In the genomic region with DNA sequence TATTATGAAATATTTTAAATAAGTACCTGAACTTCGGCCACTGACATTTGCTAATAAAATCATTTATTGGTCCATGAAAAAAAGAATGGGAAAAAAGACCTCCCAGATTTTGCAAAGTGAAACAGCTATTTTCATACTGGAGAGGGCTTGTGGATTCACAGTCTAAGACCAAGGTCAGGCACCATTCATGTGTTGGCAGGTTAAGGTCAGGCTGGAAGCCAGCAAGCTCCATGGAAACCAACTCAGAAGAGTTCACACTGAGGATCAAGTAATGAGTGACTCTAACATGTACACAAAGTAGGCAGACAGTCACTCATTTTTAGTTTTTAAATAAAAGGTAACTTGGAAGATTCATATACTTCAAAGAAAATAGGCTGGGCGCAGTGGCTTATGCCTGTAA, we compare ENCODE assay signal across 13 cellular contexts. TPM values are rescaled to one million over a fixed set of nuclear protein-coding genes. Genes with fewer than 3 reads are reported as not detected.
DNase-seq lines count a peak whose midpoint lies in the region; ATAC-seq and TF ChIP-seq lines count a peak whose summit lies in the region.
"Had no signal": no experiment of that assay in that cellular context is flagged by ENCODE, and none has a peak within 500 bp of the region (broad histone marks: within the 10 kb centered on the region; RNA-seq: fewer than 3 reads in every experiment).

No MANE protein-coding gene starts in this region.

- DNase-seq in CD14-positive monocyte (ENCODE audit: low spot score) (no peak), G401 (ENCODE audit: low spot score) (peak; percentile 19), MM.1S (no peak), NCI-H226 (no peak), GM13977 (ENCODE audit: low spot score) (no peak)
- no peak for DNase-seq in naive thymus-derived CD8-positive, alpha-beta T cell
- DNase-seq: amniotic stem cell; dorsolateral prefrontal cortex; HCEC 1CT; NCI-H1417 treated with DMSO at 0.1 percent for 48 hours; sigmoid colon; stimulated activated naive CD4-positive, alpha-beta T cell treated with Interleukin-2 at 50 U/mL for 16 hours had no signal

- H3K9me3 ChIP-seq in MM.1S (replicated peaks; ENCODE audit: insufficient read depth, low read length): no peaks in the 10 kb centered on the region
- H3K9me3 ChIP-seq: sigmoid colon had no signal

- POLR2A ChIA-PET in naive thymus-derived CD8-positive, alpha-beta T cell (lab: Charles Lee): interaction anchor here (0.8 kb wide), 1 partner anchor 179 kb away, joined by 3 read pairs; no protein-coding TSS in a partner anchor

- ATAC-seq in naive thymus-derived CD8-positive, alpha-beta T cell: no peak

- H3K36me3 Mint-ChIP-seq in CD14-positive monocyte (peaks cover 50 to 65% of the 10 kb centered on the region in 2 donors), brain (peaks cover 65% of the 10 kb centered on the region)
- peaks cover 12 to 65% (median 26%) of the 10 kb centered on the region in 3 donors for H3K36me3 Mint-ChIP-seq in naive thymus-derived CD8-positive, alpha-beta T cell

- no peak overlapping the region for H3K27ac ChIP-seq in MM.1S (ENCODE audit: low read length)
- H3K27ac ChIP-seq: sigmoid colon had no signal

- peaks cover 15% of the 10 kb centered on the region for H4K20me1 ChIP-seq in MM.1S (ENCODE audit: insufficient read depth, low read length)

- H3K9me3 Mint-ChIP-seq in CD14-positive monocyte (peaks cover 0 to 2% (median 0%) of the 10 kb centered on the region in 7 donors), brain (no peaks in the 10 kb centered on the region)
- no peaks in the 10 kb centered on the region for H3K9me3 Mint-ChIP-seq in naive thymus-derived CD8-positive, alpha-beta T cell

- in situ Hi-C loops in G401 (cut with HindIII; ENCODE audit: low sequenced_read_pairs): no loop called here
- in situ Hi-C loops in GM13977 (cut with MboI; ENCODE audit: low pct_unique_long_range_greater_than_20kb, low sequenced_read_pairs, unreplicated experiment): no loop called here

- peaks cover 10% of the 10 kb centered on the region for H3F3A ChIP-seq in MM.1S (ENCODE audit: insufficient read depth, low read length)

- no peaks in the 10 kb centered on the region for H3K27me3 ChIP-seq in MM.1S (replicated peaks; ENCODE audit: insufficient read depth, low read length)
- H3K27me3 ChIP-seq: dorsolateral prefrontal cortex, sigmoid colon had no signal

- H3K27ac Mint-ChIP-seq in CD14-positive monocyte (peak overlapping the region in 5 of 7 donors; percentile 7 to 64 (median 60)), brain (peak overlapping the region in 3 of 5 experiments; percentile 21 to 70 (median 58))
- peak overlapping the region in 4 of 10 donors; percentile 19 to 65 (median 40) for H3K27ac Mint-ChIP-seq in naive thymus-derived CD8-positive, alpha-beta T cell

- H3K9me2 ChIP-seq in MM.1S (replicated peaks; ENCODE audit: insufficient read depth, low read length): no peaks in the 10 kb centered on the region

- H3K4me1 Mint-ChIP-seq in CD14-positive monocyte (peaks cover 25% of the 10 kb centered on the region), brain (peaks cover 54% of the 10 kb centered on the region)
- peaks cover 20 to 68% (median 58%) of the 10 kb centered on the region in 4 donors for H3K4me1 Mint-ChIP-seq in naive thymus-derived CD8-positive, alpha-beta T cell

- intact Hi-C loops in CD14-positive monocyte (cut with micrococcal nuclease): loop anchor here (5.0 to 10.0 kb wide), 5 partner anchors 47 to 495 kb away; a partner anchor contains a TSS

- H3K36me3 ChIP-seq in MM.1S (replicated peaks; ENCODE audit: insufficient read depth, low read length): peaks cover 9% of the 10 kb centered on the region; the same call in 1 of the 2 replicates

- no peak overlapping the region for H3K4me2 ChIP-seq in MM.1S (ENCODE audit: low read depth, low read length)

- H3K79me2 ChIP-seq in MM.1S (ENCODE audit: low read length): peaks cover 80% of the 10 kb centered on the region

- H3K27me3 Mint-ChIP-seq in CD14-positive monocyte (ENCODE audit: low read depth in 3 of 3): no peaks in the 10 kb centered on the region
- no peaks in the 10 kb centered on the region for H3K27me3 Mint-ChIP-seq in brain
- no peaks in the 10 kb centered on the region for H3K27me3 Mint-ChIP-seq in naive thymus-derived CD8-positive, alpha-beta T cell

- H3K4me3 ChIP-seq in MM.1S (ENCODE audit: low read length): no peak overlapping the region
- H3K4me3 ChIP-seq: sigmoid colon had no signal

- H3K4me1 ChIP-seq in MM.1S (ENCODE audit: low read length): peaks cover 16% of the 10 kb centered on the region

- H3K9ac ChIP-seq in MM.1S (ENCODE audit: low read length): no peak overlapping the region

- H2AFZ ChIP-seq in MM.1S (ENCODE audit: low read length): no peak overlapping the region

- TF ChIP-seq CTCF in CD14-positive monocyte (IDR thresholded peaks at IDR 0.05): no peak
- no peak for TF ChIP-seq CTCF in brain (conservative IDR thresholded peaks at IDR 0.05)
- TF ChIP-seq CTCF in MM.1S (IDR thresholded peaks at IDR 0.05; ENCODE audit: low read length): no peak
- no peak for TF ChIP-seq CTCF in GM13977 (IDR thresholded peaks at IDR 0.05; ENCODE audit: extremely low read depth, insufficient read depth, missing control alignments)

- no peak overlapping the region for H3K4me3 Mint-ChIP-seq in CD14-positive monocyte
- H3K4me3 Mint-ChIP-seq in brain: peak overlapping the region; percentile 48 to 80 (median 73)
- peak overlapping the region in 7 of 10 donors; percentile 3 to 88 (median 39) for H3K4me3 Mint-ChIP-seq in naive thymus-derived CD8-positive, alpha-beta T cell

RNA-seq across cellular contexts. Expression of a gene that starts 3.4 kb away (rescaled TPM):
- polyA plus RNA-seq in CD14-positive monocyte (10 to 100 TPM; 62.9 to 63.4 TPM), brain (ENCODE audit: insufficient read depth, low read depth, low replicate concordance) (41.6 TPM)
- 90.5 and 128 TPM in 2 replicates for total RNA-seq in G401 (2014; rRNA removed; shearing (Covaris generic))
- 10 to 100 TPM; 77.1 to 83.0 TPM for total RNA-seq in naive thymus-derived CD8-positive, alpha-beta T cell
- polyA plus RNA-seq in naive thymus-derived CD8-positive, alpha-beta T cell: 10 to 100 TPM; 62.5 to 83.7 (median 62.8) TPM

Comparison
In these comparisons a context has a peak if more than half of its experiments do, and no peak if none do; other contexts are left out.
1. H3K4me3 Mint-ChIP-seq: peak in brain (5 of 5) and naive thymus-derived CD8-positive, alpha-beta T cell (7 of 10); none in CD14-positive monocyte (0 of 2).